1 cellular context compared by ENCODE assay signal in the genomic region with DNA sequence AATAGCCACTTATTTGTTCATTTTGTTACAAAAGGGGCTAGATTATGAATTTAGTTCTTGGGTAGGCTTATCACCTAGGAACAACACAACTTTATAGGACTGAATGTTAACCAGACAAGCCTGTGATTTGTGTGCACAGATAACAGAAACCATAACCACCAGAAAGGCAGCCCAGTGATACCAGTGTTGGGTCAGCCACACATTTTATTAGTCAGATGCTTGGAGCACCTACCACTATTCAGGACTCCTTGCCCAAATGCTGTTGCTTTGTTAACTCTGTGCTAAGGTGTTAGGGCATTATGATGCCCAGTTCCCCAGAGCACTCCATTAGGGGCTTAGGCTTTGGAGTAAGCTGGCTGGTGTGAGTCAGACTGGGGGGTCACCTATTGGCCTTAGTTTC.
TF ChIP-seq lines count a peak whose summit lies in the region.

No MANE protein-coding gene starts in this region.

TF ChIP-seq in SK-N-SH treated with all-trans-retinoic acid at 6 μM for 48 hours, 23 proteins besides CTCF, POLR2A, EP300 and RAD21 (continued from another document):
- TF ChIP-seq, protein P1, sequence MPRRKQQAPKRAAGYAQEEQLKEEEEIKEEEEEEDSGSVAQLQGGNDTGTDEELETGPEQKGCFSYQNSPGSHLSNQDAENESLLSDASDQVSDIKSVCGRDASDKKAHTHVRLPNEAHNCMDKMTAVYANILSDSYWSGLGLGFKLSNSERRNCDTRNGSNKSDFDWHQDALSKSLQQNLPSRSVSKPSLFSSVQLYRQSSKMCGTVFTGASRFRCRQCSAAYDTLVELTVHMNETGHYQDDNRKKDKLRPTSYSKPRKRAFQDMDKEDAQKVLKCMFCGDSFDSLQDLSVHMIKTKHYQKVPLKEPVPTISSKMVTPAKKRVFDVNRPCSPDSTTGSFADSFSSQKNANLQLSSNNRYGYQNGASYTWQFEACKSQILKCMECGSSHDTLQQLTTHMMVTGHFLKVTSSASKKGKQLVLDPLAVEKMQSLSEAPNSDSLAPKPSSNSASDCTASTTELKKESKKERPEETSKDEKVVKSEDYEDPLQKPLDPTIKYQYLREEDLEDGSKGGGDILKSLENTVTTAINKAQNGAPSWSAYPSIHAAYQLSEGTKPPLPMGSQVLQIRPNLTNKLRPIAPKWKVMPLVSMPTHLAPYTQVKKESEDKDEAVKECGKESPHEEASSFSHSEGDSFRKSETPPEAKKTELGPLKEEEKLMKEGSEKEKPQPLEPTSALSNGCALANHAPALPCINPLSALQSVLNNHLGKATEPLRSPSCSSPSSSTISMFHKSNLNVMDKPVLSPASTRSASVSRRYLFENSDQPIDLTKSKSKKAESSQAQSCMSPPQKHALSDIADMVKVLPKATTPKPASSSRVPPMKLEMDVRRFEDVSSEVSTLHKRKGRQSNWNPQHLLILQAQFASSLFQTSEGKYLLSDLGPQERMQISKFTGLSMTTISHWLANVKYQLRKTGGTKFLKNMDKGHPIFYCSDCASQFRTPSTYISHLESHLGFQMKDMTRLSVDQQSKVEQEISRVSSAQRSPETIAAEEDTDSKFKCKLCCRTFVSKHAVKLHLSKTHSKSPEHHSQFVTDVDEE (CRISPR knock-in tag; IDR thresholded peaks at IDR 0.05), result no peak
- TF ChIP-seq OSR1 (CRISPR knock-in tag; IDR thresholded peaks at IDR 0.05) (no peak), ZFP3 (CRISPR knock-in tag; IDR thresholded peaks at IDR 0.05) (no peak), ZFP30 (CRISPR knock-in tag; IDR thresholded peaks at IDR 0.05) (no peak), TOX (CRISPR knock-in tag; IDR thresholded peaks at IDR 0.05; ENCODE audit: borderline replicate concordance) (no peak), ESRRG (CRISPR knock-in tag; IDR thresholded peaks at IDR 0.05) (no peak), GLIS3 (CRISPR knock-in tag; IDR thresholded peaks at IDR 0.05) (no peak), ISL1 (CRISPR knock-in tag; IDR thresholded peaks at IDR 0.05) (no peak), PPARA (CRISPR knock-in tag; IDR thresholded peaks at IDR 0.05; ENCODE audit: borderline replicate concordance) (no peak), CSDC2 (CRISPR knock-in tag; IDR thresholded peaks at IDR 0.05) (no peak), SNAI2 (CRISPR knock-in tag; IDR thresholded peaks at IDR 0.05) (no peak), ARNTL (CRISPR knock-in tag; IDR thresholded peaks at IDR 0.05; ENCODE audit: borderline replicate concordance, low read depth) (no peak), RARB (CRISPR knock-in tag; IDR thresholded peaks at IDR 0.05) (no peak), ZC3H10 (CRISPR knock-in tag; IDR thresholded peaks at IDR 0.05) (no peak), ZNF8 (CRISPR knock-in tag; IDR thresholded peaks at IDR 0.05) (no peak)
- TF ChIP-seq, protein P2, sequence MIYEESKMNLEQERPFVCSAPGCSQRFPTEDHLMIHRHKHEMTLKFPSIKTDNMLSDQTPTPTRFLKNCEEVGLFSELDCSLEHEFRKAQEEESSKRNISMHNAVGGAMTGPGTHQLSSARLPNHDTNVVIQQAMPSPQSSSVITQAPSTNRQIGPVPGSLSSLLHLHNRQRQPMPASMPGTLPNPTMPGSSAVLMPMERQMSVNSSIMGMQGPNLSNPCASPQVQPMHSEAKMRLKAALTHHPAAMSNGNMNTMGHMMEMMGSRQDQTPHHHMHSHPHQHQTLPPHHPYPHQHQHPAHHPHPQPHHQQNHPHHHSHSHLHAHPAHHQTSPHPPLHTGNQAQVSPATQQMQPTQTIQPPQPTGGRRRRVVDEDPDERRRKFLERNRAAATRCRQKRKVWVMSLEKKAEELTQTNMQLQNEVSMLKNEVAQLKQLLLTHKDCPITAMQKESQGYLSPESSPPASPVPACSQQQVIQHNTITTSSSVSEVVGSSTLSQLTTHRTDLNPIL (CRISPR knock-in tag; IDR thresholded peaks at IDR 0.05; ENCODE audit: low read depth), result no peak
- TF ChIP-seq, protein P3, sequence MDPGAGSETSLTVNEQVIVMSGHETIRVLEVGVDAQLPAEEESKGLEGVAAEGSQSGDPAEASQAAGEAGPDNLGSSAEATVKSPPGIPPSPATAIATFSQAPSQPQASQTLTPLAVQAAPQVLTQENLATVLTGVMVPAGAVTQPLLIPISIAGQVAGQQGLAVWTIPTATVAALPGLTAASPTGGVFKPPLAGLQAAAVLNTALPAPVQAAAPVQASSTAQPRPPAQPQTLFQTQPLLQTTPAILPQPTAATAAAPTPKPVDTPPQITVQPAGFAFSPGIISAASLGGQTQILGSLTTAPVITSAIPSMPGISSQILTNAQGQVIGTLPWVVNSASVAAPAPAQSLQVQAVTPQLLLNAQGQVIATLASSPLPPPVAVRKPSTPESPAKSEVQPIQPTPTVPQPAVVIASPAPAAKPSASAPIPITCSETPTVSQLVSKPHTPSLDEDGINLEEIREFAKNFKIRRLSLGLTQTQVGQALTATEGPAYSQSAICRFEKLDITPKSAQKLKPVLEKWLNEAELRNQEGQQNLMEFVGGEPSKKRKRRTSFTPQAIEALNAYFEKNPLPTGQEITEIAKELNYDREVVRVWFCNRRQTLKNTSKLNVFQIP (CRISPR knock-in tag; IDR thresholded peaks at IDR 0.05; ENCODE audit: borderline replicate concordance, low read depth), result no peak
